In the genomic region with DNA sequence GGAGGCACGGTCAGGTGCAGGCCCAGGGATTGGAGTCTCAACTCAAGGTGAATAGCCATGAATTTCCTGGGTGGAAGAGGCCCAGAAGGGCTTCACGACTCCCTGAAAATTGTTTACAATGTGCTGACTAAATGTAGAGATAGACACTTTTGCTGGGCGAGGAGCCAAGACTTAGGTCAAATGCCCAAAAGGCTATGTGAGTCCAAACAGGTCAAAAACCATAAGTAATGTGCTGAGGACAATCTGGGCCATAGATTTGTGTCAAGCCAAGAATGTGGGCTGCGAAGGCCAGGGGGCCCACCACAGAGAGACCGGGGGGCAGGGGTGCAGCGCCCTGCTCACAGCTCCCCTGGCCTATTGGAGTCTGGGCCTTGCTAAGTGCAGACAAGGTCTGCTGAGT, we compare ENCODE assay signal across 19 cellular contexts.
"Had no signal": no experiment of that assay in that cellular context is flagged by ENCODE, and none has a peak within 500 bp of the region (broad histone marks: within the 10 kb centered on the region; RNA-seq: fewer than 3 reads in every experiment).

No MANE protein-coding gene starts in this region.

- H3K9me3 Mint-ChIP-seq: activated CD4-positive, alpha-beta memory T cell treated with anti-CD3 and anti-CD28 coated beads for 36 hours; activated T-cell treated with anti-CD3 and anti-CD28 coated beads, Interleukin-2, amount 50 U/mL, for 24 hours; central memory CD8-positive, alpha-beta T cell; mesothelial cell of epicardium; nephron progenitor cell; stimulated activated effector memory CD8-positive, alpha-beta T cell treated with anti-CD3 and anti-CD28 coated beads, Interleukin-12 subunit alpha, Interleukin-12 subunit beta, amount 100 ng/mL, for 72 hours had no signal

- H3K4me1 ChIP-seq: esophagus squamous epithelium, thyroid gland had no signal

- H3K27ac Mint-ChIP-seq: activated CD4-positive, alpha-beta memory T cell treated with anti-CD3 and anti-CD28 coated beads for 36 hours; activated CD8-positive, alpha-beta memory T cell treated with anti-CD3 and anti-CD28 coated beads, Interleukin-2, amount 10 ng/mL, durations not matched to agents 7 days and 5 days; activated T-cell treated with anti-CD3 and anti-CD28 coated beads, Interleukin-2, amount 50 U/mL, for 24 hours; mesothelial cell of epicardium; nephron progenitor cell; stimulated activated effector memory CD8-positive, alpha-beta T cell treated with anti-CD3 and anti-CD28 coated beads, Interleukin-12 subunit alpha, Interleukin-12 subunit beta, amount 100 ng/mL, for 72 hours had no signal

- H3K4me1 Mint-ChIP-seq: central memory CD8-positive, alpha-beta T cell had no signal

- DNase-seq: activated CD4-positive, alpha-beta memory T cell treated with anti-CD3 and anti-CD28 coated beads for 36 hours; activated CD8-positive, alpha-beta memory T cell treated with anti-CD3 and anti-CD28 coated beads, Interleukin-2, amount 10 ng/mL, durations not matched to agents 7 days and 5 days; activated naive CD4-positive, alpha-beta T cell treated with anti-CD3 and anti-CD28 coated beads, Interleukin-2, amount 50 U/mL, for 16 hours; activated T-cell treated with anti-CD3 and anti-CD28 coated beads, Interleukin-2, amount 50 U/mL, for 24 hours; amniotic stem cell; cortex of kidney; effector CD4-positive, alpha-beta T cell; esophagus squamous epithelium; foreskin fibroblast; nephron progenitor cell; ovary; stimulated activated CD4-positive, alpha-beta T cell treated with anti-CD3 and anti-CD28 coated beads, Interleukin-12 subunit alpha, Interleukin-12 subunit beta, amount 100 ng/mL, for 4 hours; stimulated activated CD4-positive, alpha-beta T cell treated with anti-CD3 and anti-CD28 coated beads, Interleukin-2, amount 100 ng/mL, for 24 hours; T-helper 1 cell; thyroid gland had no signal

- H3K4me3 ChIP-seq: esophagus squamous epithelium, ovary, thyroid gland had no signal

- H3K36me3 ChIP-seq: esophagus squamous epithelium, ovary, thyroid gland had no signal

- H3K4me3 Mint-ChIP-seq: activated CD4-positive, alpha-beta memory T cell treated with anti-CD3 and anti-CD28 coated beads for 36 hours; activated CD8-positive, alpha-beta memory T cell treated with anti-CD3 and anti-CD28 coated beads, Interleukin-2, amount 10 ng/mL, durations not matched to agents 7 days and 5 days; activated T-cell treated with anti-CD3 and anti-CD28 coated beads, Interleukin-2, amount 50 U/mL, for 24 hours; central memory CD8-positive, alpha-beta T cell; mesothelial cell of epicardium; nephron progenitor cell; stimulated activated effector memory CD8-positive, alpha-beta T cell treated with anti-CD3 and anti-CD28 coated beads, Interleukin-12 subunit alpha, Interleukin-12 subunit beta, amount 100 ng/mL, for 72 hours had no signal

- H3K27me3 Mint-ChIP-seq: activated CD4-positive, alpha-beta memory T cell treated with anti-CD3 and anti-CD28 coated beads for 36 hours; activated CD8-positive, alpha-beta memory T cell treated with anti-CD3 and anti-CD28 coated beads, Interleukin-2, amount 10 ng/mL, durations not matched to agents 7 days and 5 days; activated T-cell treated with anti-CD3 and anti-CD28 coated beads, Interleukin-2, amount 50 U/mL, for 24 hours; central memory CD8-positive, alpha-beta T cell had no signal

- H3K36me3 Mint-ChIP-seq: activated CD4-positive, alpha-beta memory T cell treated with anti-CD3 and anti-CD28 coated beads for 36 hours; activated CD8-positive, alpha-beta memory T cell treated with anti-CD3 and anti-CD28 coated beads, Interleukin-2, amount 10 ng/mL, durations not matched to agents 7 days and 5 days; mesothelial cell of epicardium; stimulated activated effector memory CD8-positive, alpha-beta T cell treated with anti-CD3 and anti-CD28 coated beads, Interleukin-12 subunit alpha, Interleukin-12 subunit beta, amount 100 ng/mL, for 72 hours had no signal

- H3K27ac ChIP-seq: esophagus squamous epithelium, ovary, thyroid gland, VCaP had no signal

- ATAC-seq: activated CD8-positive, alpha-beta memory T cell treated with anti-CD3 and anti-CD28 coated beads, Interleukin-2, amount 10 ng/mL, durations not matched to agents 7 days and 5 days; stimulated activated effector memory CD8-positive, alpha-beta T cell treated with anti-CD3 and anti-CD28 coated beads, Interleukin-12 subunit alpha, Interleukin-12 subunit beta, amount 100 ng/mL, for 72 hours had no signal

- H3K27me3 ChIP-seq: esophagus squamous epithelium, ovary, thyroid gland had no signal

- H3K9me3 ChIP-seq: esophagus squamous epithelium, ovary, thyroid gland had no signal
